31 cellular contexts compared by ENCODE assay signal in the genomic region with DNA sequence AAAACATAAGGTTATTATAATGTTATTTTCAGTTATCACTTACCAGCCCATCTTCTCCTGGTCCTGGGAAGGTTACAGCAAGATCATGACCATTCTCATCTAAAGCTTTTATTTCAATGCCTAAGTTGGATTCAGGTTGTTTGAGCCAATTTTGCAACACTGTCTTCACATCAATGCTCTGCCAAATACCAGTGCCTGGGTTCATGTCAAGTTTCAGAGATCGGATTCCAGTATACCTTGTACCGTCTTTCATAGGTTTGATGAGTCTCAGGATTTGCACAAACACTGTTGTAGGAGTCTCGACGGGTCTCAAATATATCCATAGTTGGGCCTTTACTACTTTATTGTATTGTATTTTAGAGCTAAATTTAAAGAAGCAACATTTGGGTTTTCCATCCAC. TPM values are rescaled to one million over a fixed set of nuclear protein-coding genes. Genes with fewer than 3 reads are reported as not detected.
"Had no signal": no experiment of that assay in that cellular context is flagged by ENCODE, and none has a peak within 500 bp of the region (broad histone marks: within the 10 kb centered on the region; RNA-seq: fewer than 3 reads in every experiment).

No MANE protein-coding gene starts in this region.

- DNase-seq: activated CD4-positive, alpha-beta memory T cell treated with anti-CD3 and anti-CD28 coated beads for 36 hours; activated CD4-positive, alpha-beta T cell treated with anti-CD3 and anti-CD28 coated beads for 36 hours; activated CD4-positive, alpha-beta T cell treated with anti-CD3 and anti-CD28 coated beads, Interleukin-2, amount 50 U/mL, for 1 hour; activated CD8-positive, alpha-beta memory T cell treated with anti-CD3 and anti-CD28 coated beads, Interleukin-2, amount 50 U/mL, for 4 hours; activated gamma-delta T cell treated with Interleukin-2 at 50 U/mL for 16 hours; activated naive CD4-positive, alpha-beta T cell treated with anti-CD3 and anti-CD28 coated beads for 36 hours; activated T-cell treated with anti-CD3 and anti-CD28 coated beads for 4 hours; activated T-cell treated with anti-CD3 and anti-CD28 coated beads, Interleukin-2, amount 50 U/mL, for 4 hours; adrenal gland; body of pancreas; caudate nucleus; IMR-90; Karpas-422; KBM-7; NCI-H1092 treated with DMSO at 0.1 percent for 48 hours; NCI-H1417; NCI-H146; NCI-H187; NCI-H2029 treated with DMSO at 0.1 percent for 48 hours; NCI-H2107; NCI-H226; NCI-H446 treated with DMSO at 0.1 percent for 48 hours; SHP77; SK-N-SH had no signal

- H3K4me2 ChIP-seq: SK-N-SH had no signal

- H3K36me3 ChIP-seq: adrenal gland, SJSA1 had no signal

- H3K27ac ChIP-seq: adrenal gland, body of pancreas, SJSA1 had no signal

- H3K4me1 ChIP-seq: adrenal gland, body of pancreas, SJSA1 had no signal

- H3K9ac ChIP-seq: SK-N-SH had no signal

- H3K9me3 ChIP-seq: adrenal gland, body of pancreas, SJSA1 had no signal

- H3K27me3 ChIP-seq: adrenal gland, body of pancreas, SJSA1 had no signal

- H3K4me3 ChIP-seq: adrenal gland, body of pancreas, SJSA1 had no signal

- H3K9me2 ChIP-seq: SK-N-SH had no signal

RNA-seq across cellular contexts. Expression of a gene that starts 2.5 kb away (rescaled TPM):
- total RNA-seq: activated CD4-positive, alpha-beta memory T cell treated with anti-CD3 and anti-CD28 coated beads for 36 hours; activated CD4-positive, alpha-beta T cell treated with anti-CD3 and anti-CD28 coated beads for 36 hours; activated naive CD4-positive, alpha-beta T cell treated with anti-CD3 and anti-CD28 coated beads for 36 hours; activated naive CD4-positive, alpha-beta T cell treated with anti-CD3 and anti-CD28 coated beads, Interleukin-2, amount 50 U/mL, for 72 hours; activated T-cell treated with anti-CD3 and anti-CD28 coated beads, Interleukin-2, amount 50 U/mL, for 4 hours; activated T-helper 1 cell treated with anti-CD3 and anti-CD28 coated beads, Interleukin-12 subunit alpha, Interleukin-12 subunit beta, Interleukin-2, Interleukin-4 antibody, amounts not matched to agents 30 ng/mL and 10 ng/mL and 1 ng/mL, durations not matched to agents 14 hours and 24 hours and 36 hours; astrocyte; body of pancreas; bronchial epithelial cell; RPMI7951; WTC11 had no signal
